19 cellular contexts compared by ENCODE assay signal in the genomic region with DNA sequence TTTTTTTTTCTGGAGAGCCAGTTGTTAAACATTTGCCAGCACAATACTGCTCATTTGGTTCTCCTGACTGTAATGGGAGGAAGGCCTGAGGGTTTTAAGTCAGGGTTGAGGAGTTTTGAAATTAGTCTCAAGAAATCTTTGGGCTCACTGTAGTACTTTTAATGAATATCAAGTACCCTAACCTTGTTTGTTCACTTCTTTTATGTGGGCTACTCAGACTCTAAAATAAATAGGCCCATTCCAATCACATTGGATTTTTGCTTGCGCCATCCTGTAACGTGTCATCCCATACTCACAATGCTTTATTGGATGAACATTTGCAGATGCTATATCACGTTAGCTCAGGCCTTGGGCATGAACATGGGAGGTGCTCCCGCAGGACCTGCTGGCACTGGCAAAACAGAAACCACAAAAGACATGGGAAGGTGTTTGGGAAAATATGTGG.
"Had no signal": no experiment of that assay in that cellular context is flagged by ENCODE, and none has a peak within 500 bp of the region (broad histone marks: within the 10 kb centered on the region; RNA-seq: fewer than 3 reads in every experiment).

No MANE protein-coding gene starts in this region.

- DNase-seq: activated CD4-positive, alpha-beta T cell treated with anti-CD3 and anti-CD28 coated beads, Interleukin-2, amount 50 U/mL, for 1 hour; activated naive CD4-positive, alpha-beta T cell treated with Interleukin-2 at 50 U/mL for 16 hours; activated naive CD8-positive, alpha-beta T cell treated with anti-CD3 and anti-CD28 coated beads, Interleukin-2, amount 50 U/mL, for 24 hours; activated T-cell treated with anti-CD3 and anti-CD28 coated beads for 4 hours; aorta; cerebellar nuclear complex; effector memory CD4-positive, alpha-beta T cell; gastrocnemius medialis; heart left ventricle; immature natural killer cell; mesenchymal stem cell; naive thymus-derived CD8-positive, alpha-beta T cell; retina; stimulated activated CD4-positive, alpha-beta T cell treated with anti-CD3 and anti-CD28 coated beads, Interleukin-4, amount 100 ng/mL, for 1 hour; stimulated activated naive B cell treated with anti-CD40 and anti-IgM and Interleukin-4, amounts not matched to agents 10 μg/mL and 1 μg/mL and 100 μg/mL, for 72 hours had no signal

- H3K4me3 ChIP-seq: gastrocnemius medialis, heart left ventricle, thyroid gland, vagina had no signal

- H3K4me3 Mint-ChIP-seq: activated naive CD8-positive, alpha-beta T cell treated with anti-CD3 and anti-CD28 coated beads, Interleukin-2, amount 50 U/mL, for 24 hours; dendritic cell treated with granulocyte-macrophage colony-stimulating factor and Interleukin-4, amounts not matched to agents 40 ng/mL and 50 ng/mL, for 4 days; immature natural killer cell; naive thymus-derived CD8-positive, alpha-beta T cell; stimulated activated naive B cell treated with anti-CD40 and anti-IgM and Interleukin-4, amounts not matched to agents 10 μg/mL and 1 μg/mL and 100 μg/mL, for 72 hours had no signal

- H3K9me3 Mint-ChIP-seq: activated naive CD8-positive, alpha-beta T cell treated with anti-CD3 and anti-CD28 coated beads, Interleukin-2, amount 50 U/mL, for 24 hours; dendritic cell treated with granulocyte-macrophage colony-stimulating factor and Interleukin-4, amounts not matched to agents 40 ng/mL and 50 ng/mL, for 4 days; immature natural killer cell; naive thymus-derived CD8-positive, alpha-beta T cell; stimulated activated naive B cell treated with anti-CD40 and anti-IgM and Interleukin-4, amounts not matched to agents 10 μg/mL and 1 μg/mL and 100 μg/mL, for 72 hours had no signal

- H3K27me3 ChIP-seq: thyroid gland, vagina had no signal

- H3K4me1 ChIP-seq: gastrocnemius medialis, heart left ventricle, thyroid gland, vagina had no signal

- H3K36me3 ChIP-seq: gastrocnemius medialis, heart left ventricle, thyroid gland, vagina had no signal

- H3K9me3 ChIP-seq: gastrocnemius medialis, heart left ventricle, thyroid gland, vagina had no signal

- H3K36me3 Mint-ChIP-seq: immature natural killer cell; naive thymus-derived CD8-positive, alpha-beta T cell; stimulated activated naive B cell treated with anti-CD40 and anti-IgM and Interleukin-4, amounts not matched to agents 10 μg/mL and 1 μg/mL and 100 μg/mL, for 72 hours had no signal

- H3K4me1 Mint-ChIP-seq: activated naive CD8-positive, alpha-beta T cell treated with anti-CD3 and anti-CD28 coated beads, Interleukin-2, amount 50 U/mL, for 24 hours; immature natural killer cell; stimulated activated naive B cell treated with anti-CD40 and anti-IgM and Interleukin-4, amounts not matched to agents 10 μg/mL and 1 μg/mL and 100 μg/mL, for 72 hours had no signal

- H3K27ac Mint-ChIP-seq: activated naive CD8-positive, alpha-beta T cell treated with anti-CD3 and anti-CD28 coated beads, Interleukin-2, amount 50 U/mL, for 24 hours; dendritic cell treated with granulocyte-macrophage colony-stimulating factor and Interleukin-4, amounts not matched to agents 40 ng/mL and 50 ng/mL, for 4 days; immature natural killer cell; naive thymus-derived CD8-positive, alpha-beta T cell; stimulated activated naive B cell treated with anti-CD40 and anti-IgM and Interleukin-4, amounts not matched to agents 10 μg/mL and 1 μg/mL and 100 μg/mL, for 72 hours had no signal

- ATAC-seq: activated CD4-positive, CD25-positive, alpha-beta regulatory T cell treated with anti-CD3 and anti-CD28 coated beads, Interleukin-2, amount 50 U/mL, for 24 hours; activated naive CD8-positive, alpha-beta T cell treated with anti-CD3 and anti-CD28 coated beads, Interleukin-2, amount 50 U/mL, for 24 hours; gastrocnemius medialis; heart left ventricle; naive thymus-derived CD8-positive, alpha-beta T cell; stimulated activated naive B cell treated with anti-CD40 and anti-IgM and Interleukin-4, amounts not matched to agents 10 μg/mL and 1 μg/mL and 100 μg/mL, for 72 hours had no signal

- H3K27ac ChIP-seq: gastrocnemius medialis, heart left ventricle, thyroid gland, vagina had no signal
